Comparison of ENCODE assay signal across 9 cellular contexts in genomic region chr18:50857166-50857565, GRCh38. TPM values are rescaled to one million over a fixed set of nuclear protein-coding genes. Genes with fewer than 3 reads are reported as not detected.
DNase-seq lines count a peak whose midpoint lies in the region; ATAC-seq and TF ChIP-seq lines count a peak whose summit lies in the region.
"Not testable (repeated sequence)": the region's sequence is repeated elsewhere in the genome, so short reads cannot be mapped to it uniquely, and the experiment has no call there.
"Had no signal": no experiment of that assay in that cellular context is flagged by ENCODE, and none has a peak within 500 bp of the region (broad histone marks: within the 10 kb centered on the region; RNA-seq: fewer than 3 reads in every experiment).

No MANE protein-coding gene starts in this region.

- peak in 3 of 4 donors; percentile 38 to 70 (median 38) for ATAC-seq in psoas muscle

- intact Hi-C loops in psoas muscle (cut with DNase I); vagina (cut with DNase I): not testable (repeated sequence)

- WGBS in psoas muscle, 3 donors = 36 to 56% (median 46%) methylated on average over 5 of the region's 5 CpGs

- not testable (repeated sequence) for TF ChIP-seq CTCF in AG10803 (conservative IDR thresholded peaks at IDR 0.05; ENCODE audit: low read length); fibroblast of mammary gland (conservative IDR thresholded peaks at IDR 0.05; ENCODE audit: control insufficient read depth, insufficient read depth, low read depth, low read length); psoas muscle (IDR thresholded peaks at IDR 0.05); vagina (IDR thresholded peaks at IDR 0.05)

- H3K9me3 ChIP-seq in psoas muscle, vagina: not testable (repeated sequence)

- DNase-seq in AG10803 (ENCODE audit: low read depth) (peak; percentile 28), GM03348 (ENCODE audit: low spot score) (peak; percentile 41), LHCN-M2 (ENCODE audit: low read depth) (peak; percentile 37), RPMI7951 (ENCODE audit: low read depth) (peak; percentile 32), amniotic epithelial cell (ENCODE audit: low read depth) (peak; percentile 40), fibroblast of mammary gland (ENCODE audit: low read depth) (peak; percentile 45)
- not testable (repeated sequence) for DNase-seq in psoas muscle; vagina (ENCODE audit: extremely low spot score in 2 of 2)

- H3K4me3 ChIP-seq in AG10803 (ENCODE audit: low read length); fibroblast of mammary gland (ENCODE audit: control insufficient read depth, low read depth, low read length); psoas muscle; vagina: not testable (repeated sequence)

- H3K4me1 ChIP-seq in psoas muscle, vagina: not testable (repeated sequence)

- H3K27ac ChIP-seq in psoas muscle = peak overlapping the region; percentile 56
- H3K27ac ChIP-seq in vagina = peak overlapping the region; percentile 23

- not testable (repeated sequence) for H3K36me3 ChIP-seq in psoas muscle (ENCODE audit: insufficient read depth in 1 of 2, low read depth in 1 of 2); vagina

- H3K27me3 ChIP-seq in psoas muscle (ENCODE audit: insufficient read depth in 3 of 3, low read length in 2 of 3); vagina: not testable (repeated sequence)

- not testable (repeated sequence) for TF ChIP-seq POLR2A in vagina (IDR thresholded peaks at IDR 0.05)

RNA-seq across cellular contexts. Expression of gene ME2, which starts 21.8 kb away (rescaled TPM):
- total RNA-seq in LHCN-M2 (2014; rRNA removed) (33.3 and 39.0 TPM in 2 replicates), psoas muscle (10 to 100 TPM; 31.0 to 63.8 (median 52.3) TPM), vagina (32.2 TPM)
- 13.0 TPM for polyA plus RNA-seq in LHCN-M2 (2012)
- total RNA-seq in RPMI7951 (2014; rRNA removed; shearing (Covaris generic)) = 30.4 and 39.5 TPM in 2 replicates
- polyA plus RNA-seq in psoas muscle = 10 to 100 TPM; 19.8 to 35.1 (median 26.7) TPM

RNA-seq across cellular contexts. Expression of gene MRO, which starts 37.4 kb away (rescaled TPM):
- total RNA-seq in LHCN-M2 (2014; rRNA removed) = not detected in 2 replicates
- polyA plus RNA-seq in LHCN-M2 (2012) = not detected
- total RNA-seq in RPMI7951 (2014; rRNA removed; shearing (Covaris generic)) = not detected in 2 replicates
- 1 to 10 TPM in 3 of 4 donors, under 1 TPM in 1; 0.11 to 1.7 (median 1.6) TPM for total RNA-seq in psoas muscle
- under 1 TPM; 0.35 to 0.82 (median 0.53) TPM for polyA plus RNA-seq in psoas muscle
- total RNA-seq in vagina = not detected
- total RNA-seq: CD8-positive, alpha-beta T cell had no signal
